In genomic region chr1:173410133-173410793, GRCh38 we compare ENCODE assay signal across 10 cellular contexts.
DNase-seq lines count a peak whose midpoint lies in the region; ATAC-seq and TF ChIP-seq lines count a peak whose summit lies in the region.
"Had no signal": no experiment of that assay in that cellular context is flagged by ENCODE, and none has a peak within 500 bp of the region (broad histone marks: within the 10 kb centered on the region; RNA-seq: fewer than 3 reads in every experiment).

No MANE protein-coding gene starts in this region.

- peak overlapping the region; percentile 27 for H3K4me3 ChIP-seq in SU-DHL-6 (ENCODE audit: insufficient read depth, low read length, poor library complexity, severe bottlenecking)
- H3K4me3 ChIP-seq: prostate gland had no signal

- H3K27ac ChIP-seq in SU-DHL-6 (ENCODE audit: low read depth, low read length): peak overlapping the region; percentile 97
- H3K27ac ChIP-seq: prostate gland, VCaP had no signal

- H3K4me3 Mint-ChIP-seq in natural killer cell treated with Interleukin-12 subunit alpha and Interleukin-12 subunit beta and Interleukin-15 and Interleukin-18, amount 100 ng/mL, for 72 hours: peak overlapping the region; percentile 87

- H3K9me3 Mint-ChIP-seq in natural killer cell treated with Interleukin-12 subunit alpha and Interleukin-12 subunit beta and Interleukin-15 and Interleukin-18, amount 100 ng/mL, for 72 hours: no peaks in the 10 kb centered on the region

- peak overlapping the region; percentile 61 for H3K4me2 ChIP-seq in SU-DHL-6 (ENCODE audit: low read depth, low read length, poor library complexity, severe bottlenecking)

- H3K9me3 ChIP-seq in SU-DHL-6 (ENCODE audit: insufficient read depth, low read length): no peaks in the 10 kb centered on the region
- H3K9me3 ChIP-seq: prostate gland had no signal

- no peaks in the 10 kb centered on the region for H3K79me2 ChIP-seq in SU-DHL-6 (ENCODE audit: insufficient read depth, low read length)

- no peaks in the 10 kb centered on the region for H3K27me3 ChIP-seq in SU-DHL-6 (ENCODE audit: low read length)

- H3K36me3 ChIP-seq in SU-DHL-6 (ENCODE audit: low read length): no peaks in the 10 kb centered on the region
- H3K36me3 ChIP-seq: prostate gland had no signal

- H4K20me1 ChIP-seq in SU-DHL-6 (ENCODE audit: low read depth, low read length): no peaks in the 10 kb centered on the region

- peaks cover 66 to 83% of the 10 kb centered on the region in 2 donors for H3K4me1 Mint-ChIP-seq in natural killer cell treated with Interleukin-12 subunit alpha and Interleukin-12 subunit beta and Interleukin-15 and Interleukin-18, amount 100 ng/mL, for 72 hours (ENCODE audit: low read depth in 2 of 2)

- H3K36me3 Mint-ChIP-seq in natural killer cell treated with Interleukin-12 subunit alpha and Interleukin-12 subunit beta and Interleukin-15 and Interleukin-18, amount 100 ng/mL, for 72 hours: no peaks in the 10 kb centered on the region

- DNase-seq in natural killer cell treated with Interleukin-12 subunit alpha and Interleukin-12 subunit beta and Interleukin-15 and Interleukin-18, amount 100 ng/mL, for 72 hours (ENCODE audit: low spot score): peak; percentile 75
- DNase-seq in superior temporal gyrus (ENCODE audit: extremely low spot score) (no peak), GM20000 (ENCODE audit: low spot score) (no peak), NCI-H2029 (lab: John Stamatoyannopoulos, UW) (no peak)
- DNase-seq: NCI-H524 had no signal

- peaks cover 66% of the 10 kb centered on the region for H3F3A ChIP-seq in SU-DHL-6 (ENCODE audit: insufficient read depth)

- peak; percentile 3 for ATAC-seq in GM18867 (IDR thresholded peaks at IDR 0.05; ENCODE audit: unreplicated experiment)
- peak; percentile 4 for ATAC-seq in HG02885 (IDR thresholded peaks at IDR 0.05; ENCODE audit: poor library complexity, unreplicated experiment)
- peak; percentile 82 for ATAC-seq in natural killer cell treated with Interleukin-12 subunit alpha and Interleukin-12 subunit beta and Interleukin-15 and Interleukin-18, amount 100 ng/mL, for 72 hours

- H3K9me2 ChIP-seq in SU-DHL-6 (replicated peaks; ENCODE audit: insufficient read depth, low read length): no peaks in the 10 kb centered on the region

- H3K27ac Mint-ChIP-seq in natural killer cell treated with Interleukin-12 subunit alpha and Interleukin-12 subunit beta and Interleukin-15 and Interleukin-18, amount 100 ng/mL, for 72 hours: peak overlapping the region; percentile 87 to 93

- H3K27me3 Mint-ChIP-seq in natural killer cell treated with Interleukin-12 subunit alpha and Interleukin-12 subunit beta and Interleukin-15 and Interleukin-18, amount 100 ng/mL, for 72 hours: no peaks in the 10 kb centered on the region

- no peak overlapping the region for H2AFZ ChIP-seq in SU-DHL-6 (ENCODE audit: low read depth, low read length, severe bottlenecking)

- peak overlapping the region; percentile 42 for H3K9ac ChIP-seq in SU-DHL-6 (ENCODE audit: low read length)

- no peak for TF ChIP-seq CTCF in SU-DHL-6 (IDR thresholded peaks at IDR 0.05; ENCODE audit: insufficient read depth, low read length, poor library complexity, severe bottlenecking)
- no peak for TF ChIP-seq CTCF in GM20000 (IDR thresholded peaks at IDR 0.05; ENCODE audit: extremely low read depth, missing control alignments)

Comparison
In these comparisons a context has a peak if more than half of its experiments do, and no peak if none do; other contexts are left out.
1. ATAC-seq: peak in every context shown above with its lines; median percentile 82 in natural killer cell treated with Interleukin-12 subunit alpha and Interleukin-12 subunit beta and Interleukin-15 and Interleukin-18, amount 100 ng/mL, for 72 hours; 4 in HG02885; 3 in GM18867.